In genomic region chr4:168589154-168589553, GRCh38 we compare ENCODE assay signal across 1 cellular context.
TF ChIP-seq lines count a peak whose summit lies in the region.

No MANE protein-coding gene starts in this region.

TF ChIP-seq in HEK293, 187 proteins besides CTCF, POLR2A, EP300 and RAD21 (continued from another document and continues in another):
- TF ChIP-seq, protein P1, sequence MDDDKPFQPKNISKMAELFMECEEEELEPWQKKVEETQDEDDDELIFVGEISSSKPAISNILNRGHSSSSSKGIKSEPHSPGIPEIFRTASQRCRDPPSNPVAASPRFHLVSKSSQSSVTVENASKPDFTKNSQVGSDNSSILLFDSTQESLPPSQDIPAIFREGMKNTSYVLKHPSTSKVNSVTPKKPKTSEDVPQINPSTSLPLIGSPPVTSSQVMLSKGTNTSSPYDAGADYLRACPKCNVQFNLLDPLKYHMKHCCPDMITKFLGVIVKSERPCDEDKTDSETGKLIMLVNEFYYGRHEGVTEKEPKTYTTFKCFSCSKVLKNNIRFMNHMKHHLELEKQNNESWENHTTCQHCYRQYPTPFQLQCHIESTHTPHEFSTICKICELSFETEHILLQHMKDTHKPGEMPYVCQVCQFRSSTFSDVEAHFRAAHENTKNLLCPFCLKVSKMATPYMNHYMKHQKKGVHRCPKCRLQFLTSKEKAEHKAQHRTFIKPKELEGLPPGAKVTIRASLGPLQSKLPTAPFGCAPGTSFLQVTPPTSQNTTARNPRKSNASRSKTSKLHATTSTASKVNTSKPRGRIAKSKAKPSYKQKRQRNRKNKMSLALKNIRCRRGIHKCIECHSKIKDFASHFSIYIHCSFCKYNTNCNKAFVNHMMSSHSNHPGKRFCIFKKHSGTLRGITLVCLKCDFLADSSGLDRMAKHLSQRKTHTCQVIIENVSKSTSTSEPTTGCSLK (tag by site-specific recombination; IDR thresholded peaks at IDR 0.05), result no peak
- TF ChIP-seq ZNF423 (tag by site-specific recombination; IDR thresholded peaks at IDR 0.05) (no peak), ZNF747 (tag by site-specific recombination; IDR thresholded peaks at IDR 0.05) (no peak), ZNF645 (tag by site-specific recombination; IDR thresholded peaks at IDR 0.05) (no peak), ZNF211 (tag by site-specific recombination; IDR thresholded peaks at IDR 0.05; ENCODE audit: low read depth) (no peak), ZNF214 (tag by site-specific recombination; IDR thresholded peaks at IDR 0.05; ENCODE audit: borderline replicate concordance) (no peak), ZNF518A (tag by site-specific recombination; conservative IDR thresholded peaks at IDR 0.05; ENCODE audit: low read depth) (no peak), ZNF596 (tag by site-specific recombination; IDR thresholded peaks at IDR 0.05) (no peak), BCL11A (tag by site-specific recombination; IDR thresholded peaks at IDR 0.05; ENCODE audit: low read depth) (no peak), ZNF837 (tag by site-specific recombination; IDR thresholded peaks at IDR 0.05) (no peak), ELK4 (IDR thresholded peaks at IDR 0.05; ENCODE audit: borderline replicate concordance, low read depth, low read length) (no peak), MEIS1 (CRISPR knock-in tag; IDR thresholded peaks at IDR 0.05; ENCODE audit: borderline replicate concordance) (no peak), ZNF501 (tag by site-specific recombination; IDR thresholded peaks at IDR 0.05) (no peak), KLF8 (tag by site-specific recombination; IDR thresholded peaks at IDR 0.05) (peak; percentile 36; the same call in 1 of the 2 replicates), ZNF843 (tag by site-specific recombination; IDR thresholded peaks at IDR 0.05) (no peak), ZBTB8A (tag by site-specific recombination; IDR thresholded peaks at IDR 0.05) (no peak), MYNN (tag by site-specific recombination; IDR thresholded peaks at IDR 0.05; ENCODE audit: borderline replicate concordance) (no peak), ZNF223 (tag by site-specific recombination; IDR thresholded peaks at IDR 0.05) (no peak), ZNF138 (tag by site-specific recombination; IDR thresholded peaks at IDR 0.05; ENCODE audit: borderline replicate concordance) (no peak), ZFP3 (tag by site-specific recombination; IDR thresholded peaks at IDR 0.05; ENCODE audit: low read depth) (no peak), YY2 (tag by site-specific recombination; IDR thresholded peaks at IDR 0.05) (no peak), RBAK (tag by site-specific recombination; IDR thresholded peaks at IDR 0.05) (no peak), ZNF394 (tag by site-specific recombination; IDR thresholded peaks at IDR 0.05; ENCODE audit: borderline replicate concordance) (peak; percentile 63; the same call in 1 of the 2 replicates), BCL6B (tag by site-specific recombination; IDR thresholded peaks at IDR 0.05) (no peak), BCL11B (tag by site-specific recombination; IDR thresholded peaks at IDR 0.05; ENCODE audit: low read depth) (no peak), ZNF48 (tag by site-specific recombination; IDR thresholded peaks at IDR 0.05) (no peak), GLI4 (tag by site-specific recombination; IDR thresholded peaks at IDR 0.05) (no peak), ZNF335 (tag by site-specific recombination; conservative IDR thresholded peaks at IDR 0.05) (no peak), AEBP2 (tag by site-specific recombination; IDR thresholded peaks at IDR 0.05; ENCODE audit: borderline replicate concordance) (no peak), ZNF791 (tag by site-specific recombination; IDR thresholded peaks at IDR 0.05) (no peak), ZNF221 (tag by site-specific recombination; IDR thresholded peaks at IDR 0.05; ENCODE audit: borderline replicate concordance) (no peak), ZSCAN23 (tag by site-specific recombination; IDR thresholded peaks at IDR 0.05) (no peak), ZNF701 (tag by site-specific recombination; IDR thresholded peaks at IDR 0.05) (no peak), ZNF157 (tag by site-specific recombination; IDR thresholded peaks at IDR 0.05) (no peak), PRDM1 (tag by site-specific recombination; IDR thresholded peaks at IDR 0.05) (peak; percentile 12; the same call in 1 of the 2 replicates)
- TF ChIP-seq, protein P2, sequence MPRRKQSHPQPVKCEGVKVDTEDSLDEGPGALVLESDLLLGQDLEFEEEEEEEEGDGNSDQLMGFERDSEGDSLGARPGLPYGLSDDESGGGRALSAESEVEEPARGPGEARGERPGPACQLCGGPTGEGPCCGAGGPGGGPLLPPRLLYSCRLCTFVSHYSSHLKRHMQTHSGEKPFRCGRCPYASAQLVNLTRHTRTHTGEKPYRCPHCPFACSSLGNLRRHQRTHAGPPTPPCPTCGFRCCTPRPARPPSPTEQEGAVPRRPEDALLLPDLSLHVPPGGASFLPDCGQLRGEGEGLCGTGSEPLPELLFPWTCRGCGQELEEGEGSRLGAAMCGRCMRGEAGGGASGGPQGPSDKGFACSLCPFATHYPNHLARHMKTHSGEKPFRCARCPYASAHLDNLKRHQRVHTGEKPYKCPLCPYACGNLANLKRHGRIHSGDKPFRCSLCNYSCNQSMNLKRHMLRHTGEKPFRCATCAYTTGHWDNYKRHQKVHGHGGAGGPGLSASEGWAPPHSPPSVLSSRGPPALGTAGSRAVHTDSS (tag by site-specific recombination; IDR thresholded peaks at IDR 0.05), result no peak
- TF ChIP-seq, protein P3, sequence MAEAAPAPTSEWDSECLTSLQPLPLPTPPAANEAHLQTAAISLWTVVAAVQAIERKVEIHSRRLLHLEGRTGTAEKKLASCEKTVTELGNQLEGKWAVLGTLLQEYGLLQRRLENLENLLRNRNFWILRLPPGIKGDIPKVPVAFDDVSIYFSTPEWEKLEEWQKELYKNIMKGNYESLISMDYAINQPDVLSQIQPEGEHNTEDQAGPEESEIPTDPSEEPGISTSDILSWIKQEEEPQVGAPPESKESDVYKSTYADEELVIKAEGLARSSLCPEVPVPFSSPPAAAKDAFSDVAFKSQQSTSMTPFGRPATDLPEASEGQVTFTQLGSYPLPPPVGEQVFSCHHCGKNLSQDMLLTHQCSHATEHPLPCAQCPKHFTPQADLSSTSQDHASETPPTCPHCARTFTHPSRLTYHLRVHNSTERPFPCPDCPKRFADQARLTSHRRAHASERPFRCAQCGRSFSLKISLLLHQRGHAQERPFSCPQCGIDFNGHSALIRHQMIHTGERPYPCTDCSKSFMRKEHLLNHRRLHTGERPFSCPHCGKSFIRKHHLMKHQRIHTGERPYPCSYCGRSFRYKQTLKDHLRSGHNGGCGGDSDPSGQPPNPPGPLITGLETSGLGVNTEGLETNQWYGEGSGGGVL (tag by site-specific recombination; IDR thresholded peaks at IDR 0.05), result 0 out of 2 replicates have a peak, but pooled peaks have one; percentile 13
- TF ChIP-seq, protein P4, sequence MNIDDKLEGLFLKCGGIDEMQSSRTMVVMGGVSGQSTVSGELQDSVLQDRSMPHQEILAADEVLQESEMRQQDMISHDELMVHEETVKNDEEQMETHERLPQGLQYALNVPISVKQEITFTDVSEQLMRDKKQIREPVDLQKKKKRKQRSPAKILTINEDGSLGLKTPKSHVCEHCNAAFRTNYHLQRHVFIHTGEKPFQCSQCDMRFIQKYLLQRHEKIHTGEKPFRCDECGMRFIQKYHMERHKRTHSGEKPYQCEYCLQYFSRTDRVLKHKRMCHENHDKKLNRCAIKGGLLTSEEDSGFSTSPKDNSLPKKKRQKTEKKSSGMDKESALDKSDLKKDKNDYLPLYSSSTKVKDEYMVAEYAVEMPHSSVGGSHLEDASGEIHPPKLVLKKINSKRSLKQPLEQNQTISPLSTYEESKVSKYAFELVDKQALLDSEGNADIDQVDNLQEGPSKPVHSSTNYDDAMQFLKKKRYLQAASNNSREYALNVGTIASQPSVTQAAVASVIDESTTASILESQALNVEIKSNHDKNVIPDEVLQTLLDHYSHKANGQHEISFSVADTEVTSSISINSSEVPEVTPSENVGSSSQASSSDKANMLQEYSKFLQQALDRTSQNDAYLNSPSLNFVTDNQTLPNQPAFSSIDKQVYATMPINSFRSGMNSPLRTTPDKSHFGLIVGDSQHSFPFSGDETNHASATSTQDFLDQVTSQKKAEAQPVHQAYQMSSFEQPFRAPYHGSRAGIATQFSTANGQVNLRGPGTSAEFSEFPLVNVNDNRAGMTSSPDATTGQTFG (tag by site-specific recombination; IDR thresholded peaks at IDR 0.05; ENCODE audit: borderline replicate concordance), result no peak
- TF ChIP-seq, protein P5, sequence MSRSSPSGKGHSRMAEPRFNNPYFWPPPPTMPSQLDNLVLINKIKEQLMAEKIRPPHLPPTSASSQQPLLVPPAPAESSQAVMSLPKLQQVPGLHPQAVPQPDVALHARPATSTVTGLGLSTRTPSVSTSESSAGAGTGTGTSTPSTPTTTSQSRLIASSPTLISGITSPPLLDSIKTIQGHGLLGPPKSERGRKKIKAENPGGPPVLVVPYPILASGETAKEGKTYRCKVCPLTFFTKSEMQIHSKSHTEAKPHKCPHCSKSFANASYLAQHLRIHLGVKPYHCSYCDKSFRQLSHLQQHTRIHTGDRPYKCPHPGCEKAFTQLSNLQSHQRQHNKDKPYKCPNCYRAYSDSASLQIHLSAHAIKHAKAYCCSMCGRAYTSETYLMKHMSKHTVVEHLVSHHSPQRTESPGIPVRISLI (tag by site-specific recombination; IDR thresholded peaks at IDR 0.05), result 0 out of 2 replicates have a peak, but pooled peaks have one; percentile 18
